In genomic region chr9:129027224-129027684, GRCh38 we compare ENCODE assay signal across 8 cellular contexts. TPM values are rescaled to one million over a fixed set of nuclear protein-coding genes. Genes with fewer than 3 reads are reported as not detected.
DNase-seq lines count a peak whose midpoint lies in the region; ATAC-seq, FAIRE-seq and TF ChIP-seq lines count a peak whose summit lies in the region.

No MANE protein-coding gene starts in this region.

- TF ChIP-seq RAD21 in K562 (CRISPR knock-in tag; conservative IDR thresholded peaks at IDR 0.05 in 1 of 2, IDR thresholded peaks at IDR 0.05 in 1 of 2) = no peak

- H3K4me3 ChIP-seq in AG10803 (ENCODE audit: low read length) (peak overlapping the region; percentile 79), K562 (peak overlapping the region; percentile 56), mesodermal cell (ENCODE audit: extremely low read depth, insufficient read depth, low read length, poor library complexity, severe bottlenecking) (peak overlapping the region; percentile 65)

- TF ChIP-seq CTCF in AG10803 (conservative IDR thresholded peaks at IDR 0.05; ENCODE audit: low read length) (no peak), HFFc6 (IDR thresholded peaks at IDR 0.05) (no peak), K562 (IDR thresholded peaks at IDR 0.05 in 2 of 3, conservative IDR thresholded peaks at IDR 0.05 in 1 of 3; ENCODE audit: insufficient read depth in 2 of 3, low read depth in 1 of 3, low read length in 3 of 3) (no peak)

- H3K4me1 ChIP-seq in K562 (replicated peaks in 1 of 2; ENCODE audit: control insufficient read depth in 2 of 2, insufficient read depth in 2 of 2, low read length in 2 of 2) (peaks cover 45 to 71% of the 10 kb centered on the region in 2 experiments), mesodermal cell (ENCODE audit: control insufficient read depth, insufficient read depth, low read length, poor library complexity, severe bottlenecking) (peaks cover 13% of the 10 kb centered on the region)

- peak overlapping the region; percentile 64 to 99 for H3K9ac ChIP-seq in K562 (ENCODE audit: insufficient read depth in 1 of 2, low read depth in 2 of 2, low read length in 2 of 2)

- peaks cover 2% of the 10 kb centered on the region; the same call in 1 of the 2 replicates for H3K27me3 Mint-ChIP-seq in HFFc6 (ENCODE audit: insufficient read depth)

- POLR2A ChIA-PET in K562 (lab: Yijun Ruan, JAX) = no interaction called here

- H3K36me3 Mint-ChIP-seq in HFFc6 (ENCODE audit: low read depth) = no peaks in the 10 kb centered on the region

- H3K4me1 Mint-ChIP-seq in HFFc6 (ENCODE audit: low read depth) = peaks cover 37% of the 10 kb centered on the region

- peak overlapping the region; percentile 89 for H3K4me2 ChIP-seq in K562 (ENCODE audit: insufficient read depth, low read length)

- H3K27ac ChIP-seq in K562 (ENCODE audit: extremely low read depth, low read depth, low read length) (peak overlapping the region; percentile 68), mesodermal cell (ENCODE audit: low read depth, low read length, severe bottlenecking) (no peak overlapping the region)

- peaks cover 8% of the 10 kb centered on the region for H3K9me1 ChIP-seq in K562 (ENCODE audit: control insufficient read depth, insufficient read depth, low read length)

- no peak for DNase-seq in AG10803 (ENCODE audit: low read depth)
- DNase-seq in HFFc6 = no peak
- DNase-seq in K562 (ENCODE audit: extremely low read depth in 1 of 4, low spot score in 3 of 4) = peak in 1 of 4 experiments; percentile 50
- DNase-seq in midbrain (lab: John Stamatoyannopoulos, UW) = no peak
- no peak for DNase-seq in D341Med (ENCODE audit: low spot score)
- no peak for DNase-seq in stimulated activated CD8-positive, alpha-beta memory T cell treated with anti-CD3 and anti-CD28 coated beads, Interleukin-4, amount 100 ng/mL, for 48 hours

- H3K79me2 ChIP-seq in K562 (ENCODE audit: control insufficient read depth, insufficient read depth, low read length) = peaks cover 51% of the 10 kb centered on the region

- H3K36me3 ChIP-seq in K562 (ENCODE audit: control insufficient read depth, insufficient read depth, low read length) (peaks cover 7% of the 10 kb centered on the region; the same call in 1 of the 3 replicates), mesodermal cell (ENCODE audit: control insufficient read depth, insufficient read depth, low read length) (no peaks in the 10 kb centered on the region)

- in situ Hi-C loops in K562 (cut with MboI) = no loop called here

- H3K27me3 ChIP-seq in K562 (ENCODE audit: control insufficient read depth in 2 of 2, insufficient read depth in 2 of 2, low read length in 2 of 2) = no peaks in the 10 kb centered on the region

- no peak for FAIRE-seq in K562 (lab: Jason Lieb, UNC)

- peak overlapping the region; percentile 27; the same call in 1 of the 2 replicates for H3K27ac Mint-ChIP-seq in HFFc6

- H3K9me3 Mint-ChIP-seq in HFFc6 = no peaks in the 10 kb centered on the region

- no peaks in the 10 kb centered on the region for H4K20me1 ChIP-seq in K562 (replicated peaks; ENCODE audit: control insufficient read depth, insufficient read depth, low read length)

- TF ChIP-seq EP300 in K562 (IDR thresholded peaks at IDR 0.05; ENCODE audit: low read length) = no peak

- no TSS peak for BruUV-seq in K562 (replicated peaks; lab: Mats Ljungman, UMichigan)

- ATAC-seq in K562 (no peak), GM18907 (IDR thresholded peaks at IDR 0.05; ENCODE audit: unreplicated experiment) (no peak)

- intact Hi-C loops in K562 (cut with micrococcal nuclease) = loop anchor here (5.0 kb wide), 1 partner anchor 85 kb away; the partner anchor contains the start of genes CRAT and PTPA

- 9% methylated on average over 8 of the region's 9 CpGs for WGBS in K562 (ENCODE audit: insufficient coverage, low coverage, missing lambda C conversion rate)
- 53 to 61% methylated on average over 9 of the region's 9 CpGs for WGBS in mesodermal cell (ENCODE audit: insufficient coverage in 2 of 2), 2 experiments

- H3K9me3 ChIP-seq in K562 (replicated peaks; ENCODE audit: control insufficient read depth, insufficient read depth, low read depth, low read length) (no peaks in the 10 kb centered on the region), mesodermal cell (ENCODE audit: control insufficient read depth, low read length) (no peaks in the 10 kb centered on the region)

- H2AFZ ChIP-seq in K562 (ENCODE audit: low read depth, low read length) = peak overlapping the region; percentile 65

- CTCF ChIA-PET in K562 (lab: Yijun Ruan, JAX; ENCODE audit: low intra/inter-chr PET ratio) = no interaction called here

- no peak for TF ChIP-seq POLR2A in K562 (conservative IDR thresholded peaks at IDR 0.05)

- peak overlapping the region; percentile 88 for H3K4me3 Mint-ChIP-seq in HFFc6

TF ChIP-seq in K562, 482 proteins besides CTCF, POLR2A, EP300 and RAD21 (continues in another document):
- TF ChIP-seq HDAC1 (IDR thresholded peaks at IDR 0.05) (peak in 1 of 2 experiments; percentile 22; a peak in 1 of 4 replicates), KDM5B (IDR thresholded peaks at IDR 0.05; ENCODE audit: insufficient replicate concordance, low read depth, low read length) (no peak)

RNA-seq across cellular contexts. Expression of gene SH3GLB2, which starts 0.9 kb away (rescaled TPM):
- total RNA-seq in HFFc6 (2021; fragmentation: NEBNext Ultra II Directional; extraction: Animal tissue kit (Norgen Biotek cat#: 25700)) = 10 to 100 TPM; 38.1 to 56.1 (median 42.7) TPM
- total RNA-seq in K562 (2011; cell fraction: chromatin; rRNA removed; ENCODE audit: low replicate concordance) = 56.9 and 171 TPM in 2 replicates
- 132 and 142 TPM in 2 replicates for total RNA-seq in K562 (2011; cell fraction: nucleolus; rRNA removed)
- total RNA-seq in K562 (2011; cell fraction: nucleoplasm; rRNA removed) = 83.5 and 91.6 TPM in 2 replicates
- 58.8 and 72.7 TPM in 2 replicates for total RNA-seq in K562 (2014; rRNA removed)
- total RNA-seq in K562 (2014; rRNA removed; fragmentation: Illumina TruSeq; extraction: Trizol) = 17.3 and 23.0 TPM in 2 replicates
- total RNA-seq in K562 (2015; rRNA removed; fragmentation: Illumina TruSeq; extraction: Trizol) = 35.2 and 35.9 TPM in 2 replicates
- total RNA-seq in K562 (2021) = 88.4 and 90.2 TPM in 2 replicates
- 60.6 and 64.2 TPM in 2 replicates for polyA plus RNA-seq in K562 (2011; rRNA removed)
- polyA plus RNA-seq in K562 (2011; cell fraction: cytosol; rRNA removed) = 57.8 and 99.1 TPM in 2 replicates
- 381 and 681 TPM in 2 replicates for polyA plus RNA-seq in K562 (2011; cell fraction: nucleus; rRNA removed)
- polyA plus RNA-seq in K562 (2012) = 72.8 and 106 TPM in 2 replicates
- polyA plus RNA-seq in K562 (2014; fragmentation: Illumina TruSeq; extraction: Trizol) = 63.3 and 68.6 TPM in 2 replicates
- under 1 TPM; 0.20 to 0.98 TPM for polyA plus RNA-seq in K562 (2014; fragmentation: Nextera tagmentation; extraction: Ambion mirVana)
- polyA plus RNA-seq in K562 (2014; rRNA removed) = 118 and 124 TPM in 2 replicates
- 7.6 and 15.5 TPM in 2 replicates for polyA minus RNA-seq in K562 (2011; rRNA and poly(A)+ RNA removed)
- polyA minus RNA-seq in K562 (2011; cell fraction: cytosol; rRNA and poly(A)+ RNA removed) = 24.0 and 25.5 TPM in 2 replicates
- polyA minus RNA-seq in K562 (2011; cell fraction: nucleus; rRNA and poly(A)+ RNA removed) = 32.9 and 40.3 TPM in 2 replicates
- 54.4 TPM for polyA plus RNA-seq in mesodermal cell (2013, experiment 1 of 2)
- polyA plus RNA-seq in mesodermal cell (2013, experiment 2 of 2) = 46.7 TPM

RNA-seq across cellular contexts. Expression of gene MIGA2, which starts 9.2 kb away (rescaled TPM):
- 10 to 100 TPM; 20.2 to 30.2 (median 22.2) TPM for total RNA-seq in HFFc6 (2021; fragmentation: NEBNext Ultra II Directional; extraction: Animal tissue kit (Norgen Biotek cat#: 25700))
- 92.3 and 308 TPM in 2 replicates for total RNA-seq in K562 (2011; cell fraction: chromatin; rRNA removed; ENCODE audit: low replicate concordance)
- total RNA-seq in K562 (2011; cell fraction: nucleolus; rRNA removed) = 215 and 248 TPM in 2 replicates
- 114 and 139 TPM in 2 replicates for total RNA-seq in K562 (2011; cell fraction: nucleoplasm; rRNA removed)
- total RNA-seq in K562 (2014; rRNA removed) (25.4 and 30.5 TPM in 2 replicates), K562 (2014; rRNA removed; fragmentation: Illumina TruSeq; extraction: Trizol) (5.3 and 7.3 TPM in 2 replicates), K562 (2015; rRNA removed; fragmentation: Illumina TruSeq; extraction: Trizol) (18.0 and 22.7 TPM in 2 replicates), K562 (2021) (47.6 and 49.4 TPM in 2 replicates)
- polyA plus RNA-seq in K562 (2011; rRNA removed) (19.8 and 37.8 TPM in 2 replicates), K562 (2014; fragmentation: Illumina TruSeq; extraction: Trizol) (15.2 and 25.9 TPM in 2 replicates), K562 (2014; fragmentation: Nextera tagmentation; extraction: Ambion mirVana) (under 1 TPM; 0.15 to 0.77 TPM), K562 (2014; rRNA removed) (51.4 and 54.1 TPM in 2 replicates)
- polyA plus RNA-seq in K562 (2011; cell fraction: cytosol; rRNA removed) = 19.0 and 25.6 TPM in 2 replicates
- 374 and 378 TPM in 2 replicates for polyA plus RNA-seq in K562 (2011; cell fraction: nucleus; rRNA removed)
- 25.3 and 34.3 TPM in 2 replicates for polyA plus RNA-seq in K562 (2012)
- 7.0 and 8.3 TPM in 2 replicates for polyA minus RNA-seq in K562 (2011; rRNA and poly(A)+ RNA removed)
- polyA minus RNA-seq in K562 (2011; cell fraction: cytosol; rRNA and poly(A)+ RNA removed) = 10.7 and 12.7 TPM in 2 replicates
- 52.0 and 76.5 TPM in 2 replicates for polyA minus RNA-seq in K562 (2011; cell fraction: nucleus; rRNA and poly(A)+ RNA removed)
- 15.4 TPM for polyA plus RNA-seq in mesodermal cell (2013, experiment 1 of 2)
- polyA plus RNA-seq in mesodermal cell (2013, experiment 2 of 2) = 14.2 TPM

RNA-seq across cellular contexts. Expression of gene DOLPP1, which starts 53.7 kb away (rescaled TPM):
- total RNA-seq in HFFc6 (2021; fragmentation: NEBNext Ultra II Directional; extraction: Animal tissue kit (Norgen Biotek cat#: 25700)) = 10 to 100 TPM; 13.9 to 20.8 (median 15.6) TPM
- 25.1 and 61.9 TPM in 2 replicates for total RNA-seq in K562 (2011; cell fraction: chromatin; rRNA removed; ENCODE audit: low replicate concordance)
- 71.3 and 71.4 TPM in 2 replicates for total RNA-seq in K562 (2011; cell fraction: nucleolus; rRNA removed)
- total RNA-seq in K562 (2011; cell fraction: nucleoplasm; rRNA removed) = 60.4 and 62.9 TPM in 2 replicates
- total RNA-seq in K562 (2014; rRNA removed) = 25.2 and 28.7 TPM in 2 replicates
- total RNA-seq in K562 (2014; rRNA removed; fragmentation: Illumina TruSeq; extraction: Trizol) = 16.1 and 20.1 TPM in 2 replicates
- 29.8 and 30.5 TPM in 2 replicates for total RNA-seq in K562 (2015; rRNA removed; fragmentation: Illumina TruSeq; extraction: Trizol)
- 37.5 and 39.8 TPM in 2 replicates for total RNA-seq in K562 (2021)
- 33.4 and 36.2 TPM in 2 replicates for polyA plus RNA-seq in K562 (2011; rRNA removed)
- polyA plus RNA-seq in K562 (2011; cell fraction: cytosol; rRNA removed) = 45.2 and 65.3 TPM in 2 replicates
- polyA plus RNA-seq in K562 (2011; cell fraction: nucleus; rRNA removed) = 50.0 and 61.6 TPM in 2 replicates
- polyA plus RNA-seq in K562 (2012) = 21.4 and 22.1 TPM in 2 replicates
- 34.6 and 38.7 TPM in 2 replicates for polyA plus RNA-seq in K562 (2014; fragmentation: Illumina TruSeq; extraction: Trizol)
- 10 to 100 TPM in 1 of 2 experiments, 1 to 10 TPM in 1; 3.0 to 19.2 TPM for polyA plus RNA-seq in K562 (2014; fragmentation: Nextera tagmentation; extraction: Ambion mirVana)
- polyA plus RNA-seq in K562 (2014; rRNA removed) = 36.5 and 40.5 TPM in 2 replicates
- 19.4 and 20.2 TPM in 2 replicates for polyA minus RNA-seq in K562 (2011; rRNA and poly(A)+ RNA removed)
- 11.6 and 13.9 TPM in 2 replicates for polyA minus RNA-seq in K562 (2011; cell fraction: cytosol; rRNA and poly(A)+ RNA removed)
- 9.4 and 14.6 TPM in 2 replicates for polyA minus RNA-seq in K562 (2011; cell fraction: nucleus; rRNA and poly(A)+ RNA removed)
- polyA plus RNA-seq in mesodermal cell (2013, experiment 1 of 2) = 18.4 TPM
- polyA plus RNA-seq in mesodermal cell (2013, experiment 2 of 2) = 14.8 TPM
